8 cellular contexts compared by ENCODE assay signal in genomic region chr2:231483398-231484329, GRCh38. TPM values are rescaled to one million over a fixed set of nuclear protein-coding genes. Genes with fewer than 3 reads are reported as not detected.
DNase-seq lines count a peak whose midpoint lies in the region; ATAC-seq and TF ChIP-seq lines count a peak whose summit lies in the region.

No MANE protein-coding gene starts in this region.

- H3K4me1 ChIP-seq in foreskin keratinocyte = no peaks in the 10 kb centered on the region
- peaks cover 3 to 28% (median 17%) of the 10 kb centered on the region in 6 donors for H3K4me1 ChIP-seq in spleen

- no peak for TF ChIP-seq CTCF in foreskin keratinocyte (conservative IDR thresholded peaks at IDR 0.05)
- no peak for TF ChIP-seq CTCF in spleen (IDR thresholded peaks at IDR 0.05 in 8 of 11, conservative IDR thresholded peaks at IDR 0.05 in 3 of 11)

- intact Hi-C loops in spleen (cut with DNase I; ENCODE audit: low total_unique reads) = no loop called here

- ATAC-seq in HG02938 (IDR thresholded peaks at IDR 0.05; ENCODE audit: unreplicated experiment) = peak; percentile 21
- ATAC-seq in foreskin keratinocyte = peak; percentile 22

- no peaks in the 10 kb centered on the region for H3K27me3 ChIP-seq in foreskin keratinocyte
- no peaks in the 10 kb centered on the region for H3K27me3 ChIP-seq in spleen (replicated peaks in 1 of 7)

- peak overlapping the region; percentile 16 to 72 (median 48) for H3K4me3 ChIP-seq in spleen

- DNase-seq in AG08396 (ENCODE audit: low spot score) (peak; percentile 51), foreskin keratinocyte (peak in 1 of 2 donors; percentile 12), spleen (peak; percentile 88), NCI-H774 (lab: John Stamatoyannopoulos, UW) (no peak), DMS153 (lab: John Stamatoyannopoulos, UW) (no peak), NCI-H187 (lab: John Stamatoyannopoulos, UW) (no peak)
- DNase-seq in activated T-cell treated with anti-CD3 and anti-CD28 coated beads, Interleukin-2, amount 50 U/mL, for 1 hour = peak; percentile 39

- peaks cover 0 to 11% (median 0%) of the 10 kb centered on the region in 6 donors for H3K36me3 ChIP-seq in spleen

- H3K27ac ChIP-seq in foreskin keratinocyte (peak overlapping the region; percentile 49), spleen (peak overlapping the region; percentile 77 to 91 (median 85))

- 26 to 55% (median 47%) methylated on average over 42 to 65 of the region's 65 CpGs for WGBS in spleen, 5 donors

- no peaks in the 10 kb centered on the region for H3K9me3 ChIP-seq in spleen

- no peak for TF ChIP-seq POLR2A in spleen (IDR thresholded peaks at IDR 0.05)

RNA-seq across cellular contexts. Expression of gene NCL, which starts 19.4 kb away (rescaled TPM):
- total RNA-seq in foreskin keratinocyte (474 and 700 TPM in 2 replicates), spleen (100 to 1,000 TPM; 133 to 424 (median 306) TPM)
- polyA plus RNA-seq in foreskin keratinocyte (414 and 535 TPM in 2 replicates), spleen (100 to 1,000 TPM; 113 to 161 (median 152) TPM)

RNA-seq across cellular contexts. Expression of gene NMUR1, which starts 46.6 kb away (rescaled TPM):
- total RNA-seq in foreskin keratinocyte = not detected in 2 replicates
- polyA plus RNA-seq in foreskin keratinocyte = not detected in 2 replicates
- total RNA-seq in spleen = 1 to 10 TPM in 6 of 7 donors, under 1 TPM in 1; 0.79 to 6.2 (median 3.1) TPM
- 1 to 10 TPM in 1 of 3 donors, under 1 TPM in 2; 0.32 to 1.0 (median 0.83) TPM for polyA plus RNA-seq in spleen

Comparison
In these comparisons a context has a peak if more than half of its experiments do, and no peak if none do; other contexts are left out.
1. DNase-seq: peak in AG08396 (single experiment), activated T-cell treated with anti-CD3 and anti-CD28 coated beads, Interleukin-2, amount 50 U/mL, for 1 hour (single experiment) and spleen (single experiment); none in NCI-H774 (single experiment), DMS153 (single experiment) and NCI-H187 (0 of 2).